In the genomic region with DNA sequence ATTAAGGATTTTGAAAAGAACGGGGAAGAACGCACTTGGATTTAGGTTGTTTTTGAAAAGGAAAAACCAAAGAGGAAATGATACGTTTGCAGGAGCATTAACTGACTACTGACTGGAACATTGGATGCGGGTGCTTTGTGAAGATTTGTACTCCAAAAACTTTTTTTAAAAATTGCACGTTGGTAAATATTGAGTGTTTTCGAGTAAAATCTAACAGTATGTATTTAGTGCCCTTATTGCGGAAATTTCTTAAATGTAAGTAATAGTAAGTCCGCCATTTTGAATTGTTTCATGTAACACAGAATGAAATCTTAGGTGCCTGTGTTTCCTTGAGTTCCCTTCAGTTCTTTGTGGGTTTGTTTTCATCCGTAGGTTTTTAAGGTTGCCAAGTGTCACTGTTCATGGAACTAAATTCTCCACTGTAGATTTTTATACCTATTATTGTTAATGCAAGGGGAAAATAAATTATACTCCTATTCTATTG, we compare ENCODE assay signal across 1 cellular context.
TF ChIP-seq lines count a peak whose summit lies in the region.

No MANE protein-coding gene starts in this region.

TF ChIP-seq in endothelial cell of umbilical vein, 7 proteins besides CTCF, POLR2A, EP300 and RAD21:
- no peak for TF ChIP-seq EZH2 (IDR thresholded peaks at IDR 0.05; ENCODE audit: borderline replicate concordance, low read depth, low read length, severe bottlenecking)
- TF ChIP-seq JUN (IDR thresholded peaks at IDR 0.05; ENCODE audit: borderline replicate concordance, insufficient read depth, insufficient read length, low read depth) = no peak
- TF ChIP-seq GATA2 (IDR thresholded peaks at IDR 0.05; ENCODE audit: insufficient read depth, insufficient read length, low read depth, low read length) = no peak
- TF ChIP-seq MYC (IDR thresholded peaks at IDR 0.05; ENCODE audit: low read depth, low read length) = no peak
- TF ChIP-seq POLR2AphosphoS5 (IDR thresholded peaks at IDR 0.05; ENCODE audit: insufficient read depth, low read depth, low read length) = no peak
- no peak for TF ChIP-seq FOS (IDR thresholded peaks at IDR 0.05; ENCODE audit: borderline replicate concordance, insufficient read depth, low read length)
- TF ChIP-seq, protein P1, sequence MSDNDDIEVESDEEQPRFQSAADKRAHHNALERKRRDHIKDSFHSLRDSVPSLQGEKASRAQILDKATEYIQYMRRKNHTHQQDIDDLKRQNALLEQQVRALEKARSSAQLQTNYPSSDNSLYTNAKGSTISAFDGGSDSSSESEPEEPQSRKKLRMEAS (IDR thresholded peaks at IDR 0.05; ENCODE audit: insufficient read depth, insufficient read length) = no peak
